Comparison of ENCODE assay signal across 13 cellular contexts in the genomic region with DNA sequence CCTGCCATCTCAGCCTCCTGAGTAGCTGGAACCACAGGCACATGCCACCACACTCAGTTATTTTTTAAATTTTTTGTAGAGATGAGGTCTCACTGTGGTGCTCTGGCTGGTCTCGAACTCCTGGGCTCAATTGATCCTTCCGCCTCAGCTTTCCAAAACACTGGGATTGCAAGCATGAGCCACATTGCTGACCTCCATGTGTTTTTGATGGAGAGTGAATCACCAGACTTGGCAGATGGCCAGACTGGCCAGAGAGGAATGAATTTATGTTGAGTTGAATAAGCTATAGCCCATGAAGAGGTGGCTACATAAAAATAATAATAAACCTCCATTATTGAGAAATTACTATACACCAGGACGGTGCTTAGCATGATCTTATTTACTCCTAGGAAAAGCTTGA.
DNase-seq lines count a peak whose midpoint lies in the region; ATAC-seq and TF ChIP-seq lines count a peak whose summit lies in the region.
"Had no signal": no experiment of that assay in that cellular context is flagged by ENCODE, and none has a peak within 500 bp of the region (broad histone marks: within the 10 kb centered on the region; RNA-seq: fewer than 3 reads in every experiment).

No MANE protein-coding gene starts in this region.

- POLR2A ChIA-PET in AG04450 (lab: Yijun Ruan, JAX) (interaction anchor here (1.1 kb wide), 1 partner anchor 228 kb away, joined by 3 read pairs; no protein-coding TSS in a partner anchor), WTC11 (lab: Charles Lee) (no interaction called here)

- H3K4me3 Mint-ChIP-seq in HFFc6 (no peak overlapping the region), WTC11 (peak overlapping the region; percentile 91)
- H3K4me3 Mint-ChIP-seq: activated naive CD4-positive, alpha-beta T cell treated with anti-CD3 and anti-CD28 coated beads, Interleukin-2, amount 50 U/mL, for 24 hours had no signal

- H3K27me3 Mint-ChIP-seq in HFFc6 (ENCODE audit: insufficient read depth) (peaks cover 2% of the 10 kb centered on the region), WTC11 (ENCODE audit: low read depth) (no peaks in the 10 kb centered on the region)

- H3K4me1 Mint-ChIP-seq in HFFc6 (ENCODE audit: low read depth), result peaks cover 56% of the 10 kb centered on the region
- H3K4me1 Mint-ChIP-seq in WTC11, result peaks cover 91% of the 10 kb centered on the region
- H3K4me1 Mint-ChIP-seq: activated naive CD4-positive, alpha-beta T cell treated with anti-CD3 and anti-CD28 coated beads, Interleukin-2, amount 50 U/mL, for 24 hours had no signal

- H3K27ac Mint-ChIP-seq in HFFc6, result no peak overlapping the region
- peak overlapping the region; percentile 86 for H3K27ac Mint-ChIP-seq in WTC11

- CTCF ChIA-PET in AG04450 (lab: Charles Lee), result interaction anchor here (0.6 kb wide), 1 partner anchor 562 kb away, joined by 3 read pairs; no protein-coding TSS in a partner anchor
- CTCF ChIA-PET in WTC11 (lab: Charles Lee), result interaction anchor here (1.1 kb wide), 1 partner anchor 93 kb away, joined by 5 read pairs; no protein-coding TSS in a partner anchor

- H3K27me3 ChIP-seq in AG04450 (ENCODE audit: control insufficient read depth, insufficient read depth, low read length), result no peaks in the 10 kb centered on the region
- H3K27me3 ChIP-seq: foreskin keratinocyte had no signal

- peak overlapping the region; percentile 39 for H3K27ac ChIP-seq in AG04450 (ENCODE audit: low read depth, low read length)
- H3K27ac ChIP-seq: foreskin keratinocyte had no signal

- no peaks in the 10 kb centered on the region for H3K9me3 Mint-ChIP-seq in HFFc6
- peaks cover 18% of the 10 kb centered on the region for H3K9me3 Mint-ChIP-seq in WTC11
- H3K9me3 Mint-ChIP-seq: activated naive CD4-positive, alpha-beta T cell treated with anti-CD3 and anti-CD28 coated beads, Interleukin-2, amount 50 U/mL, for 24 hours had no signal

- no peaks in the 10 kb centered on the region for H3K9me3 ChIP-seq in AG04450 (ENCODE audit: control insufficient read depth, insufficient read depth, low read length)

- DNase-seq in AG04450 (ENCODE audit: low read depth, low spot score) (peak; percentile 91), HFFc6 (peak; percentile 69), WTC11 (ENCODE audit: low spot score) (no peak), glomerular endothelial cell (ENCODE audit: extremely low read depth, low read depth, low spot score) (peak; percentile 68)
- DNase-seq in activated effector memory CD4-positive, alpha-beta T cell treated with anti-CD3 and anti-CD28 coated beads, Interleukin-2, amount 50 U/mL, for 16 hours, result no peak
- no peak for DNase-seq in central memory CD4-positive, alpha-beta T cell
- DNase-seq: activated CD4-positive, CD25-positive, alpha-beta regulatory T cell; midbrain; NCI-H526 had no signal

- peak; percentile 17 for ATAC-seq in WTC11
- no peak for ATAC-seq in GM21367 (IDR thresholded peaks at IDR 0.05; ENCODE audit: unreplicated experiment)
- no peak for ATAC-seq in GM21447 (IDR thresholded peaks at IDR 0.05; ENCODE audit: unreplicated experiment)
- ATAC-seq: foreskin keratinocyte had no signal

- no peaks in the 10 kb centered on the region for H3K36me3 Mint-ChIP-seq in HFFc6 (ENCODE audit: low read depth)
- peaks cover 38% of the 10 kb centered on the region for H3K36me3 Mint-ChIP-seq in WTC11
- H3K36me3 Mint-ChIP-seq: activated naive CD4-positive, alpha-beta T cell treated with anti-CD3 and anti-CD28 coated beads, Interleukin-2, amount 50 U/mL, for 24 hours had no signal

- TF ChIP-seq CTCF in AG04450 (IDR thresholded peaks at IDR 0.05; ENCODE audit: low read depth, low read length) (no peak), HFFc6 (IDR thresholded peaks at IDR 0.05) (no peak), WTC11 (IDR thresholded peaks at IDR 0.05) (no peak)

- H3K4me3 ChIP-seq in AG04450 (ENCODE audit: low read depth, low read length), result no peak overlapping the region

TF ChIP-seq in WTC11, 78 proteins besides CTCF, POLR2A, EP300 and RAD21:
- TF ChIP-seq, protein P1, sequence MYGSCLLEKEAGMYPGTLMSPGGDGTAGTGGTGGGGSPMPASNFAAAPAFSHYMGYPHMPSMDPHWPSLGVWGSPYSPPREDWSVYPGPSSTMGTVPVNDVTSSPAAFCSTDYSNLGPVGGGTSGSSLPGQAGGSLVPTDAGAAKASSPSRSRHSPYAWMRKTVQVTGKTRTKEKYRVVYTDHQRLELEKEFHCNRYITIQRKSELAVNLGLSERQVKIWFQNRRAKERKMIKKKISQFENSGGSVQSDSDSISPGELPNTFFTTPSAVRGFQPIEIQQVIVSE (CRISPR knock-in tag; IDR thresholded peaks at IDR 0.05; ENCODE audit: borderline replicate concordance), result no peak
- TF ChIP-seq SMAD4 (CRISPR knock-in tag; IDR thresholded peaks at IDR 0.05), result no peak
- TF ChIP-seq NR2C2 (CRISPR knock-in tag; IDR thresholded peaks at IDR 0.05), result no peak
- TF ChIP-seq, protein P2, sequence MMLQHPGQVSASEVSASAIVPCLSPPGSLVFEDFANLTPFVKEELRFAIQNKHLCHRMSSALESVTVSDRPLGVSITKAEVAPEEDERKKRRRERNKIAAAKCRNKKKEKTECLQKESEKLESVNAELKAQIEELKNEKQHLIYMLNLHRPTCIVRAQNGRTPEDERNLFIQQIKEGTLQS (CRISPR knock-in tag; conservative IDR thresholded peaks at IDR 0.05), result no peak
- TF ChIP-seq, protein P3, sequence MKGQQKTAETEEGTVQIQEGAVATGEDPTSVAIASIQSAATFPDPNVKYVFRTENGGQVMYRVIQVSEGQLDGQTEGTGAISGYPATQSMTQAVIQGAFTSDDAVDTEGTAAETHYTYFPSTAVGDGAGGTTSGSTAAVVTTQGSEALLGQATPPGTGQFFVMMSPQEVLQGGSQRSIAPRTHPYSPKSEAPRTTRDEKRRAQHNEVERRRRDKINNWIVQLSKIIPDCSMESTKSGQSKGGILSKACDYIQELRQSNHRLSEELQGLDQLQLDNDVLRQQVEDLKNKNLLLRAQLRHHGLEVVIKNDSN (CRISPR knock-in tag; IDR thresholded peaks at IDR 0.05), result no peak
- no peak for TF ChIP-seq CREM (CRISPR knock-in tag; IDR thresholded peaks at IDR 0.05)
- TF ChIP-seq NR1H2 (CRISPR knock-in tag; IDR thresholded peaks at IDR 0.05), result no peak

Comparison
In these comparisons a context has a peak if more than half of its experiments do, and no peak if none do; other contexts are left out.
1. DNase-seq: peak in AG04450 (single experiment), HFFc6 (single experiment) and glomerular endothelial cell (single experiment); none in WTC11 (single experiment), activated effector memory CD4-positive, alpha-beta T cell treated with anti-CD3 and anti-CD28 coated beads, Interleukin-2, amount 50 U/mL, for 16 hours (single experiment) and central memory CD4-positive, alpha-beta T cell (single experiment).